ENCODE assay signal across 9 cellular contexts in the genomic region with DNA sequence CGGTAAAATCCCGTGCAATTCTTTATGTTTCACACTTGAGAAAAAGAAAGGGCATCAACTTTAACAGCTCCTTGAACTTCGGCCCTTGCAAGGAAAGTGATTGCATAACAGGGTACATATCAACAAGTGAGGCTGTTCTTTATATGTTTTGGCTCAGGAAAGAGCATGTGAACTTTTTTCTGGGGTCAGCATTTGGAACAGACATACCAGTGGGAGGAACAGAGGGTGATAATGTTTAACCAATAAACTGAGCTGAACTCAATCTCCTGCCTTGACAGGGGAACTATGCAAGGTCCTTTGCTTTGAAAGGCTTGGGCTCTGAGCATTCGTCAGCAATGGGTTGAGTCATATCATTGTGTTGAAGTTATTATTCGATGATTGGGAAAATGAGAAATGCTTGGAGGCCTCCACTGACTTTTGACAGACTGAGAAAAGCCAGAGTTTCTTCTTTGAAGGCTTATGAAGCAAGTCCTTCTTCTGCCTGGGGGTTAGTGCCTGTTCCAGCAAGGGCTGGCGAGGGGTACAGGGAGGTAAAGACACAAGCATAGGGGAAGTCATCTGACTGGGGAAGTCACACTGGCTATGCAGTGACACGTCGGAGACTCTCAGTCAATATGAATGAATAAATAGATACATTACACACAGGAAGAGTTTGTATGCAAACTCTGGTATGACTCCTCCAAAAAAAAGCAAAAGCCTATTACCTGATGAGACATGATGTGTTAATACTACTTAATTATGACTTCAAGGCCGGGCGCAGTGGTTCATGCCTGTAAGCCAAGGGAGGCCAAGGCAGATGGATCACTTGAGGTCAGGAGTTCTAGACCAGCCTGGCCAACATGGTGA. TPM values are rescaled to one million over a fixed set of nuclear protein-coding genes. Genes with fewer than 3 reads are reported as not detected.
A peak's percentile ranks its signal among the peaks of the same experiment; 100 is the strongest.
DNase-seq lines count a peak whose midpoint lies in the region; ATAC-seq and TF ChIP-seq lines count a peak whose summit lies in the region.
"Had no signal": no experiment of that assay in that cellular context is flagged by ENCODE, and none has a peak within 500 bp of the region (broad histone marks: within the 10 kb centered on the region; RNA-seq: fewer than 3 reads in every experiment).

No MANE protein-coding gene starts in this region.

- peak overlapping the region; percentile 12 for H3K27ac ChIP-seq in stomach smooth muscle (ENCODE audit: low read length)

- H3K9me3 ChIP-seq in stomach smooth muscle (ENCODE audit: control insufficient read depth in 2 of 2, low read length in 2 of 2): no peaks in the 10 kb centered on the region

- POLR2A ChIA-PET in MCF 10A (lab: Yijun Ruan, JAX): interaction anchor here (0.6 to 2.0 kb wide), 4 partner anchors 11 to 307 kb away, joined by 3 to 6 read pairs (median 3); no protein-coding TSS in a partner anchor

- H3K4me1 ChIP-seq in stomach smooth muscle (ENCODE audit: control insufficient read depth, insufficient read depth, low read length): peaks cover 10% of the 10 kb centered on the region

- TF ChIP-seq CTCF in MCF 10A (IDR thresholded peaks at IDR 0.05; ENCODE audit: unreplicated experiment): no peak

- no peaks in the 10 kb centered on the region for H3K9me3 Mint-ChIP-seq in MCF 10A (ENCODE audit: unreplicated experiment)
- H3K9me3 Mint-ChIP-seq in activated T-cell treated with anti-CD3 and anti-CD28 coated beads, Interleukin-2, amount 50 U/mL, for 4 hours: no peaks in the 10 kb centered on the region

- H3K4me1 Mint-ChIP-seq in MCF 10A (ENCODE audit: insufficient read depth, unreplicated experiment): peaks cover 9% of the 10 kb centered on the region
- H3K4me1 Mint-ChIP-seq in activated T-cell treated with anti-CD3 and anti-CD28 coated beads, Interleukin-2, amount 50 U/mL, for 4 hours (ENCODE audit: low read depth): no peaks in the 10 kb centered on the region

- BruUV-seq in MCF 10A (replicated peaks; lab: Mats Ljungman, UMichigan): no TSS peak

- intact Hi-C loops in MCF 10A (cut with micrococcal nuclease): no loop called here

- CTCF ChIA-PET in MCF 10A (lab: Yijun Ruan, JAX): interaction anchor here (1.3 kb wide), 1 partner anchor 259 kb away, joined by 3 read pairs; no protein-coding TSS in a partner anchor

- no peaks in the 10 kb centered on the region for H3K27me3 Mint-ChIP-seq in MCF 10A (ENCODE audit: insufficient read depth, unreplicated experiment)
- peaks cover 24% of the 10 kb centered on the region for H3K27me3 Mint-ChIP-seq in activated T-cell treated with anti-CD3 and anti-CD28 coated beads, Interleukin-2, amount 50 U/mL, for 4 hours (ENCODE audit: low read depth)

- H3K4me3 ChIP-seq in stomach smooth muscle (ENCODE audit: low read length in 2 of 2): no peak overlapping the region

- peaks cover 0 to 4% of the 10 kb centered on the region in 2 donors for H3K27me3 ChIP-seq in stomach smooth muscle (ENCODE audit: control insufficient read depth in 1 of 2, insufficient read depth in 2 of 2, low read length in 2 of 2)

- DNase-seq in HuH-7 (ENCODE audit: low spot score) (peak; percentile 64), MCF 10A (ENCODE audit: unreplicated experiment) (peak; percentile 83), kidney tubule cell (ENCODE audit: low spot score) (peak; percentile 88), NCI-H524 treated with DMSO at 0.1 percent for 48 hours (lab: John Stamatoyannopoulos, UW) (no peak), DMS114 treated with DMSO at 0.1 percent for 48 hours (lab: John Stamatoyannopoulos, UW; ENCODE audit: unreplicated experiment) (no peak), NCI-H1930 (lab: John Stamatoyannopoulos, UW) (no peak)
- no peak for DNase-seq in activated T-cell treated with anti-CD3 and anti-CD28 coated beads, Interleukin-2, amount 50 U/mL, for 4 hours
- DNase-seq: dermis blood vessel endothelial cell had no signal

- H3K36me3 Mint-ChIP-seq in MCF 10A (ENCODE audit: insufficient read depth, unreplicated experiment): no peaks in the 10 kb centered on the region
- no peaks in the 10 kb centered on the region for H3K36me3 Mint-ChIP-seq in activated T-cell treated with anti-CD3 and anti-CD28 coated beads, Interleukin-2, amount 50 U/mL, for 4 hours (ENCODE audit: insufficient read depth)

- H3K4me3 Mint-ChIP-seq in MCF 10A (ENCODE audit: unreplicated experiment): no peak overlapping the region
- no peak overlapping the region for H3K4me3 Mint-ChIP-seq in activated T-cell treated with anti-CD3 and anti-CD28 coated beads, Interleukin-2, amount 50 U/mL, for 4 hours

- no peaks in the 10 kb centered on the region for H3K36me3 ChIP-seq in stomach smooth muscle (ENCODE audit: control insufficient read depth in 2 of 2, insufficient read depth in 2 of 2, low read length in 2 of 2)

- H3K27ac Mint-ChIP-seq in MCF 10A (ENCODE audit: low read depth, unreplicated experiment): peak overlapping the region; percentile 23

- no peak for ATAC-seq in activated T-cell treated with anti-CD3 and anti-CD28 coated beads, Interleukin-2, amount 50 U/mL, for 4 hours

- H3K9ac ChIP-seq in stomach smooth muscle (ENCODE audit: low read length in 2 of 2): no peak overlapping the region

RNA-seq across cellular contexts. Expression of a gene that starts 57.2 kb away (rescaled TPM):
- 19.4 and 27.5 TPM in 2 replicates for total RNA-seq in MCF 10A (2022)
- total RNA-seq in activated T-cell treated with anti-CD3 and anti-CD28 coated beads, Interleukin-2, amount 50 U/mL, for 4 hours: 10 to 100 TPM; 40.6 to 46.5 (median 45.9) TPM

Comparison
In these comparisons a context has a peak if more than half of its experiments do, and no peak if none do; other contexts are left out.
1. DNase-seq: peak in HuH-7 (single experiment), MCF 10A (single experiment) and kidney tubule cell (single experiment); none in NCI-H524 treated with DMSO at 0.1 percent for 48 hours (single experiment), activated T-cell treated with anti-CD3 and anti-CD28 coated beads, Interleukin-2, amount 50 U/mL, for 4 hours (single experiment), DMS114 treated with DMSO at 0.1 percent for 48 hours (single experiment) and NCI-H1930 (0 of 2).